1 cellular context compared by ENCODE assay signal in the genomic region with DNA sequence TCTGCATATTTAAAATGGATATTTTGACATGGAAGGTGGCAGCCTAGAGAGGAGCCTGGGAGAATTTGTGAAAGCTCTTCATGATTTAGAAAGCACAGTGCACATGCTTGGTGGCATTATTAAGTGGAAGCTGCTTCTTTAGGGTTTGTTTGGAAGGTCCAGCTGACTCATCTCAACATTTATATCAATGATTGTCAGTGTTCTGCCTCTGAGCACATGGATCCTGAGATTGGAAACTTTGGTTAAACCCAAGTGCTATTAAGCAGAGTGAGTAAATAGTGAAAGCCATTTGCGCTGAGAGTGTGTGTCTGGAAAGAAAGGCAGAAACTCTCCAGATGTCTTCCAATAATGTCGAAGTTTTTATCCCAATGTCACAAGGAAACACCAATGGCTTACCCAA.
TF ChIP-seq lines count a peak whose summit lies in the region.

No MANE protein-coding gene starts in this region.

TF ChIP-seq in IMR-90, 13 proteins besides CTCF, POLR2A, EP300 and RAD21 (continued from another document):
- no peak for TF ChIP-seq MAZ (IDR thresholded peaks at IDR 0.05; ENCODE audit: borderline replicate concordance, low read depth, low read length)
- TF ChIP-seq CHD1 (IDR thresholded peaks at IDR 0.05; ENCODE audit: low read depth, low read length), result no peak
- TF ChIP-seq FOS (IDR thresholded peaks at IDR 0.05; ENCODE audit: low read depth, low read length), result no peak
- no peak for TF ChIP-seq MAFK (IDR thresholded peaks at IDR 0.05; ENCODE audit: low read depth, low read length)
- TF ChIP-seq, protein P1, sequence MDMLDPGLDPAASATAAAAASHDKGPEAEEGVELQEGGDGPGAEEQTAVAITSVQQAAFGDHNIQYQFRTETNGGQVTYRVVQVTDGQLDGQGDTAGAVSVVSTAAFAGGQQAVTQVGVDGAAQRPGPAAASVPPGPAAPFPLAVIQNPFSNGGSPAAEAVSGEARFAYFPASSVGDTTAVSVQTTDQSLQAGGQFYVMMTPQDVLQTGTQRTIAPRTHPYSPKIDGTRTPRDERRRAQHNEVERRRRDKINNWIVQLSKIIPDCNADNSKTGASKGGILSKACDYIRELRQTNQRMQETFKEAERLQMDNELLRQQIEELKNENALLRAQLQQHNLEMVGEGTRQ (IDR thresholded peaks at IDR 0.05; ENCODE audit: low read depth, low read length), result no peak
- TF ChIP-seq MXI1 (IDR thresholded peaks at IDR 0.05; ENCODE audit: borderline replicate concordance, low read depth, low read length), result no peak
- no peak for TF ChIP-seq RFX5 (IDR thresholded peaks at IDR 0.05; ENCODE audit: low read depth, low read length)
- TF ChIP-seq RCOR1 (IDR thresholded peaks at IDR 0.05; ENCODE audit: insufficient replicate concordance, low read length), result no peak
- no peak for TF ChIP-seq CEBPB (IDR thresholded peaks at IDR 0.05; ENCODE audit: low read depth, low read length)
